In the genomic region with DNA sequence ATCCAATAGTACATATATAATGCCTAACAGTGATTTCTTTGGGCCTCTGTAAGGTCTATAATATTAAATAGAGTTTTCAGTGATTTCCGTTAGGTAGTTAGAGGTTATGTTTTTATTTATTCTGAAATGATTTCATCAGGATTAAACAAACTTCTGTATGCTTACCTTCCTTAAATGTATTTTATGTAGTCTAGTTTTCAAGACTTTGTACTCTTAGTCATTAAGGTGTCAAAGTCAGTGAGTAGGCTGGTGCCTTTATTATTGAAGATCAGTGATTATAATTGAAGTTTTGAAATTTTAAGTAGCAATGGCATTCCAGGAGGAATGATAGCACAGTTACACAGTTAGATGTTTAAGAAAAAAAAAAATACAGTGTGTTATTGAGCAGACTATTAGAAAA, we compare ENCODE assay signal across 2 cellular contexts.
TF ChIP-seq lines count a peak whose summit lies in the region.

No MANE protein-coding gene starts in this region.

TF ChIP-seq in HCT116, 20 proteins besides CTCF, POLR2A, EP300 and RAD21 (continued from another document):
- TF ChIP-seq REST (IDR thresholded peaks at IDR 0.05; ENCODE audit: low read depth) (no peak), JUND (IDR thresholded peaks at IDR 0.05) (no peak), ATF3 (IDR thresholded peaks at IDR 0.05) (no peak), YY1 (IDR thresholded peaks at IDR 0.05; ENCODE audit: extremely low read depth, insufficient replicate concordance, low read depth, low read length) (no peak)

TF ChIP-seq in WTC11, 78 proteins besides CTCF, POLR2A, EP300 and RAD21 (continued from another document):
- TF ChIP-seq, protein P1, sequence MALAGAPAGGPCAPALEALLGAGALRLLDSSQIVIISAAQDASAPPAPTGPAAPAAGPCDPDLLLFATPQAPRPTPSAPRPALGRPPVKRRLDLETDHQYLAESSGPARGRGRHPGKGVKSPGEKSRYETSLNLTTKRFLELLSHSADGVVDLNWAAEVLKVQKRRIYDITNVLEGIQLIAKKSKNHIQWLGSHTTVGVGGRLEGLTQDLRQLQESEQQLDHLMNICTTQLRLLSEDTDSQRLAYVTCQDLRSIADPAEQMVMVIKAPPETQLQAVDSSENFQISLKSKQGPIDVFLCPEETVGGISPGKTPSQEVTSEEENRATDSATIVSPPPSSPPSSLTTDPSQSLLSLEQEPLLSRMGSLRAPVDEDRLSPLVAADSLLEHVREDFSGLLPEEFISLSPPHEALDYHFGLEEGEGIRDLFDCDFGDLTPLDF (CRISPR knock-in tag; IDR thresholded peaks at IDR 0.05), result no peak
- no peak for TF ChIP-seq SOX15 (CRISPR knock-in tag; IDR thresholded peaks at IDR 0.05)
- TF ChIP-seq, protein P2, sequence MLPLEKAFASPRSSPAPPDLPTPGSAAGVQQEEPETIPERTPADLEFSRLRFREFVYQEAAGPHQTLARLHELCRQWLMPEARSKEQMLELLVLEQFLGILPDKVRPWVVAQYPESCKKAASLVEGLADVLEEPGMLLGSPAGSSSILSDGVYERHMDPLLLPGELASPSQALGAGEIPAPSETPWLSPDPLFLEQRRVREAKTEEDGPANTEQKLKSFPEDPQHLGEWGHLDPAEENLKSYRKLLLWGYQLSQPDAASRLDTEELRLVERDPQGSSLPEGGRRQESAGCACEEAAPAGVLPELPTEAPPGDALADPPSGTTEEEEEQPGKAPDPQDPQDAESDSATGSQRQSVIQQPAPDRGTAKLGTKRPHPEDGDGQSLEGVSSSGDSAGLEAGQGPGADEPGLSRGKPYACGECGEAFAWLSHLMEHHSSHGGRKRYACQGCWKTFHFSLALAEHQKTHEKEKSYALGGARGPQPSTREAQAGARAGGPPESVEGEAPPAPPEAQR (CRISPR knock-in tag; IDR thresholded peaks at IDR 0.05), result no peak
- TF ChIP-seq ZBTB21 (CRISPR knock-in tag; IDR thresholded peaks at IDR 0.05; ENCODE audit: borderline replicate concordance), result no peak
- TF ChIP-seq ZNF671 (CRISPR knock-in tag; IDR thresholded peaks at IDR 0.05), result no peak
- no peak for TF ChIP-seq GTF2I (CRISPR knock-in tag; conservative IDR thresholded peaks at IDR 0.05)
- no peak for TF ChIP-seq ZNF396 (CRISPR knock-in tag; IDR thresholded peaks at IDR 0.05; ENCODE audit: borderline replicate concordance)
- TF ChIP-seq CDX4 (CRISPR knock-in tag; IDR thresholded peaks at IDR 0.05; ENCODE audit: borderline replicate concordance), result no peak
- TF ChIP-seq TP53 (CRISPR knock-in tag; IDR thresholded peaks at IDR 0.05), result no peak
- no peak for TF ChIP-seq ZNF281 (CRISPR knock-in tag; IDR thresholded peaks at IDR 0.05)
- no peak for TF ChIP-seq ZNF121 (CRISPR knock-in tag; IDR thresholded peaks at IDR 0.05)
- TF ChIP-seq, protein P3, sequence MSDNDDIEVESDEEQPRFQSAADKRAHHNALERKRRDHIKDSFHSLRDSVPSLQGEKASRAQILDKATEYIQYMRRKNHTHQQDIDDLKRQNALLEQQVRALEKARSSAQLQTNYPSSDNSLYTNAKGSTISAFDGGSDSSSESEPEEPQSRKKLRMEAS (CRISPR knock-in tag; IDR thresholded peaks at IDR 0.05), result no peak
- no peak for TF ChIP-seq SP1 (CRISPR knock-in tag; conservative IDR thresholded peaks at IDR 0.05)
- TF ChIP-seq NR3C1 (CRISPR knock-in tag; conservative IDR thresholded peaks at IDR 0.05; ENCODE audit: low read depth), result no peak
- TF ChIP-seq NFE2L1 (CRISPR knock-in tag; IDR thresholded peaks at IDR 0.05), result no peak
- no peak for TF ChIP-seq RORB (CRISPR knock-in tag; IDR thresholded peaks at IDR 0.05)
